In genomic region chr17:55391244-55391757, GRCh38 we compare ENCODE assay signal across 19 cellular contexts.
"Had no signal": no experiment of that assay in that cellular context is flagged by ENCODE, and none has a peak within 500 bp of the region (broad histone marks: within the 10 kb centered on the region; RNA-seq: fewer than 3 reads in every experiment).

No MANE protein-coding gene starts in this region.

- H3K79me2 ChIP-seq: hepatocyte had no signal

- H3K27ac ChIP-seq: ascending aorta, esophagus muscularis mucosa, hepatocyte, neutrophil, right atrium auricular region, skin epidermis, testis, upper lobe of right lung had no signal

- H3K4me1 Mint-ChIP-seq: activated CD4-positive, alpha-beta T cell treated with anti-CD3 and anti-CD28 coated beads, Interleukin-2, amount 10 ng/mL, durations not matched to agents 24 days and 14 days had no signal

- H3K27me3 ChIP-seq: ascending aorta, esophagus muscularis mucosa, hepatocyte, neutrophil, right atrium auricular region, testis, upper lobe of right lung had no signal

- DNase-seq: activated B cell treated with CpG ODN at 0.5 μM for 24 hours; activated CD4-positive, alpha-beta T cell treated with anti-CD3 and anti-CD28 coated beads, Interleukin-2, amount 10 ng/mL, durations not matched to agents 24 days and 14 days; activated naive CD4-positive, alpha-beta T cell; activated T-cell treated with anti-CD3 and anti-CD28 coated beads for 4 hours; mammary epithelial cell; naive thymus-derived CD4-positive, alpha-beta T cell; stimulated activated CD4-positive, alpha-beta T cell treated with anti-CD3 and anti-CD28 coated beads, Interleukin-15, amount 100 ng/mL, for 24 hours; stimulated activated CD4-positive, alpha-beta T cell treated with anti-CD3 and anti-CD28 coated beads, Interleukin-4, amount 100 ng/mL, for 24 hours; stimulated activated naive CD4-positive, alpha-beta T cell treated with Interleukin-2 at 50 U/mL for 16 hours; SW 1271; testis; upper lobe of right lung had no signal

- H3K4me3 ChIP-seq: ascending aorta, esophagus muscularis mucosa, hepatocyte, right atrium auricular region, skin epidermis, testis, upper lobe of right lung had no signal

- H3K36me3 ChIP-seq: upper lobe of right lung had no signal

- H3K27ac Mint-ChIP-seq: activated B cell treated with CpG ODN at 0.5 μM for 24 hours; activated CD4-positive, alpha-beta T cell treated with anti-CD3 and anti-CD28 coated beads, Interleukin-2, amount 10 ng/mL, durations not matched to agents 24 days and 14 days had no signal

- H3K4me3 Mint-ChIP-seq: activated B cell treated with CpG ODN at 0.5 μM for 24 hours; activated CD4-positive, alpha-beta T cell treated with anti-CD3 and anti-CD28 coated beads, Interleukin-2, amount 10 ng/mL, durations not matched to agents 24 days and 14 days; naive thymus-derived CD4-positive, alpha-beta T cell had no signal

- H2AFZ ChIP-seq: hepatocyte had no signal

- H3K4me2 ChIP-seq: hepatocyte had no signal

- H3K27me3 Mint-ChIP-seq: activated B cell treated with CpG ODN at 0.5 μM for 24 hours; activated CD4-positive, alpha-beta T cell treated with anti-CD3 and anti-CD28 coated beads, Interleukin-2, amount 10 ng/mL, durations not matched to agents 24 days and 14 days had no signal

- H3K9me3 Mint-ChIP-seq: activated B cell treated with CpG ODN at 0.5 μM for 24 hours; activated CD4-positive, alpha-beta T cell treated with anti-CD3 and anti-CD28 coated beads, Interleukin-2, amount 10 ng/mL, durations not matched to agents 24 days and 14 days had no signal

- ATAC-seq: left lobe of liver; naive thymus-derived CD4-positive, alpha-beta T cell; upper lobe of right lung had no signal

- H3K4me1 ChIP-seq: ascending aorta, testis, upper lobe of right lung had no signal
